In the genomic region with DNA sequence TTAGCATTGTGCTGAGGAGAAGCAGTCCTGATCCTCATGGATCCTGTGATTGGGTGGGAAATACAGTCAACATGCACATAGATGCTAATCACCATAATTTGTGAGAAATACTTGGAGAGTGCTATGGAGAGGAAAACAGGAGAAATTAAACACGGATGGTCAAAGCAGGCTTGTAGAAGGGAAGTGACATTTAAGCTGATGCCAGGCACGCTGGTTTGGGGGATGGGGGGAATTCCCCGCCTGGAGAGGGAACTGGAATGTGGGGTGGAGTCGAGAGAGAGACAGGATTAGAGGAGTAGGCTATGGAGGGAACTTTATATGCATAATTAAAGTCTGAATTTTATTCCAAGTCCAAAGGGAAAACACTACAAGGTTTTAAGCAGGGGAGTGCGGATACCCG, we compare ENCODE assay signal across 26 cellular contexts. TPM values are rescaled to one million over a fixed set of nuclear protein-coding genes. Genes with fewer than 3 reads are reported as not detected.
DNase-seq lines count a peak whose midpoint lies in the region; ATAC-seq, FAIRE-seq and TF ChIP-seq lines count a peak whose summit lies in the region.
"Had no signal": no experiment of that assay in that cellular context is flagged by ENCODE, and none has a peak within 500 bp of the region (broad histone marks: within the 10 kb centered on the region; RNA-seq: fewer than 3 reads in every experiment).

No MANE protein-coding gene starts in this region.

- ATAC-seq in Right ventricle myocardium superior (ENCODE audit: poor library complexity), result peak; percentile 51
- ATAC-seq: A549; activated naive CD4-positive, alpha-beta T cell treated with anti-CD3 and anti-CD28 coated beads, Interleukin-2, amount 50 U/mL, for 72 hours; body of pancreas had no signal

- peaks cover 18% of the 10 kb centered on the region for H3K36me3 Mint-ChIP-seq in type B pancreatic cell
- H3K36me3 Mint-ChIP-seq: activated naive CD4-positive, alpha-beta T cell treated with anti-CD3 and anti-CD28 coated beads, Interleukin-2, amount 50 U/mL, for 72 hours had no signal

- H3K9ac ChIP-seq in adipocyte (ENCODE audit: low read length), result no peak overlapping the region

- H3K36me3 ChIP-seq in right atrium auricular region, result no peaks in the 10 kb centered on the region
- no peaks in the 10 kb centered on the region for H3K36me3 ChIP-seq in adipocyte (ENCODE audit: control insufficient read depth, insufficient read depth, low read length, severe bottlenecking)
- H3K36me3 ChIP-seq in small intestine (ENCODE audit: control insufficient read depth in 2 of 2, insufficient read depth in 2 of 2, low read length in 2 of 2), result peaks cover 0 to 9% of the 10 kb centered on the region in 2 donors
- H3K36me3 ChIP-seq: prostate gland had no signal

- no peaks in the 10 kb centered on the region for H3K27me3 Mint-ChIP-seq in type B pancreatic cell
- H3K27me3 Mint-ChIP-seq: activated B cell treated with CpG ODN at 0.5 μM for 24 hours; CD4-positive, CD25-positive, alpha-beta regulatory T cell had no signal

- H3K27ac ChIP-seq in right atrium auricular region (no peak overlapping the region), small intestine (ENCODE audit: low read depth in 1 of 2, low read length in 1 of 2) (no peak overlapping the region)
- H3K27ac ChIP-seq: A549, body of pancreas, prostate gland, tibial artery had no signal

- 44 to 62% (median 58%) methylated on average over 6 of the region's 6 CpGs for whole genome bisulfite sequencing in small intestine, 3 donors

- H3K4me3 Mint-ChIP-seq in type B pancreatic cell, result no peak overlapping the region
- H3K4me3 Mint-ChIP-seq: activated B cell treated with CpG ODN at 0.5 μM for 24 hours; CD4-positive, CD25-positive, alpha-beta regulatory T cell; nephron had no signal

- H3K4me1 ChIP-seq in right atrium auricular region (peaks cover 0 to 8% of the 10 kb centered on the region in 2 donors), adipocyte (ENCODE audit: control insufficient read depth, insufficient read depth, low read length) (no peaks in the 10 kb centered on the region), small intestine (ENCODE audit: control insufficient read depth in 2 of 2, insufficient read depth in 1 of 2, low read depth in 1 of 2, low read length in 1 of 2) (no peaks in the 10 kb centered on the region)
- H3K4me1 ChIP-seq: A549, body of pancreas, prostate gland, tibial artery had no signal

- TF ChIP-seq CTCF in right atrium auricular region (IDR thresholded peaks at IDR 0.05) (no peak), type B pancreatic cell (conservative IDR thresholded peaks at IDR 0.05) (no peak)

- H3K9me3 ChIP-seq in right atrium auricular region, result no peaks in the 10 kb centered on the region
- H3K9me3 ChIP-seq in adipocyte (ENCODE audit: control insufficient read depth, low read length), result no peaks in the 10 kb centered on the region
- no peaks in the 10 kb centered on the region for H3K9me3 ChIP-seq in small intestine (ENCODE audit: control insufficient read depth, low read depth)
- H3K9me3 ChIP-seq: A549, body of pancreas, prostate gland, tibial artery had no signal

- H3K27ac Mint-ChIP-seq in type B pancreatic cell, result peak overlapping the region; percentile 8
- H3K27ac Mint-ChIP-seq: activated B cell treated with CpG ODN at 0.5 μM for 24 hours; activated naive CD4-positive, alpha-beta T cell treated with anti-CD3 and anti-CD28 coated beads, Interleukin-2, amount 50 U/mL, for 72 hours; nephron had no signal

- no peak overlapping the region for H3K4me3 ChIP-seq in right atrium auricular region
- no peak overlapping the region for H3K4me3 ChIP-seq in adipocyte (ENCODE audit: low read length)
- no peak overlapping the region for H3K4me3 ChIP-seq in small intestine (ENCODE audit: low read depth in 1 of 2, low read length in 2 of 2)
- H3K4me3 ChIP-seq: A549, body of pancreas, prostate gland, tibial artery had no signal

- FAIRE-seq in small intestine (lab: Jason Lieb, UNC), result no peak
- FAIRE-seq: A549 had no signal

- H3K4me1 Mint-ChIP-seq in type B pancreatic cell (ENCODE audit: unreplicated experiment), result peaks cover 14% of the 10 kb centered on the region
- H3K4me1 Mint-ChIP-seq: activated B cell treated with CpG ODN at 0.5 μM for 24 hours had no signal

- no peaks in the 10 kb centered on the region for H3K27me3 ChIP-seq in right atrium auricular region
- no peaks in the 10 kb centered on the region for H3K27me3 ChIP-seq in adipocyte (replicated peaks; ENCODE audit: control insufficient read depth, insufficient read depth, low read length)
- no peaks in the 10 kb centered on the region for H3K27me3 ChIP-seq in small intestine (ENCODE audit: control insufficient read depth in 2 of 2, insufficient read depth in 2 of 2, low read length in 2 of 2)
- H3K27me3 ChIP-seq: body of pancreas, tibial artery had no signal

- no peaks in the 10 kb centered on the region for H3K9me3 Mint-ChIP-seq in type B pancreatic cell
- H3K9me3 Mint-ChIP-seq: activated B cell treated with CpG ODN at 0.5 μM for 24 hours; activated naive CD4-positive, alpha-beta T cell treated with anti-CD3 and anti-CD28 coated beads, Interleukin-2, amount 50 U/mL, for 72 hours; CD4-positive, CD25-positive, alpha-beta regulatory T cell; nephron had no signal

- DNase-seq in Right ventricle myocardium superior, result no peak
- DNase-seq in right atrium auricular region (ENCODE audit: low spot score), result no peak
- DNase-seq in adipocyte (ENCODE audit: low read depth), result peak; percentile 37
- DNase-seq in iPS-NIHi11 (ENCODE audit: low spot score), result peak; percentile 53
- no peak for DNase-seq in type B pancreatic cell (ENCODE audit: extremely low spot score, unreplicated experiment)
- no peak for DNase-seq in NCI-H1436 treated with DMSO at 0.1 percent for 48 hours (lab: John Stamatoyannopoulos, UW)
- no peak for DNase-seq in NCI-H524 (lab: John Stamatoyannopoulos, UW)
- no peak for DNase-seq in small intestine
- DNase-seq: activated B cell treated with CpG ODN at 0.5 μM for 24 hours; activated T-cell treated with anti-CD3 and anti-CD28 coated beads, Interleukin-2, amount 50 U/mL, for 48 hours; body of pancreas; CD4-positive, CD25-positive, alpha-beta regulatory T cell; dermis blood vessel endothelial cell; mesenchymal stem cell; NCI-H1694; NCI-H82; stimulated activated CD4-positive, alpha-beta T cell treated with anti-CD3 and anti-CD28 coated beads, Interleukin-12 subunit alpha, Interleukin-12 subunit beta, amount 100 ng/mL, for 4 hours; stimulated activated naive CD4-positive, alpha-beta T cell treated with Interleukin-2 at 50 U/mL for 16 hours; T-helper 1 cell; tibial artery had no signal

- intact Hi-C loops in Right ventricle myocardium superior (cut with DNase I), result no loop called here

RNA-seq across cellular contexts. Expression of a gene that starts 52.1 kb away (rescaled TPM):
- total RNA-seq in Right ventricle myocardium superior (not detected), right atrium auricular region (not detected), type B pancreatic cell (ENCODE audit: low replicate concordance) (2.9 and 6.2 TPM in 2 replicates)
- polyA plus RNA-seq in small intestine, result under 1 TPM in 1 of 3 donors, not detected in 2; 0.72 TPM
- total RNA-seq: CD4-positive, CD25-positive, alpha-beta regulatory T cell; dermis blood vessel endothelial cell; MCF 10A; RPMI7951 had no signal
- polyA plus RNA-seq: A549; CD4-positive, CD25-positive, alpha-beta regulatory T cell had no signal

Comparison
In these comparisons a context has a peak if more than half of its experiments do, and no peak if none do; other contexts are left out.
1. DNase-seq: peak in adipocyte (single experiment) and iPS-NIHi11 (single experiment); none in Right ventricle myocardium superior (single experiment), right atrium auricular region (single experiment), type B pancreatic cell (single experiment), NCI-H1436 treated with DMSO at 0.1 percent for 48 hours (single experiment), NCI-H524 (0 of 2) and small intestine (single experiment).